Comparison of ENCODE assay signal across 25 cellular contexts in the genomic region with DNA sequence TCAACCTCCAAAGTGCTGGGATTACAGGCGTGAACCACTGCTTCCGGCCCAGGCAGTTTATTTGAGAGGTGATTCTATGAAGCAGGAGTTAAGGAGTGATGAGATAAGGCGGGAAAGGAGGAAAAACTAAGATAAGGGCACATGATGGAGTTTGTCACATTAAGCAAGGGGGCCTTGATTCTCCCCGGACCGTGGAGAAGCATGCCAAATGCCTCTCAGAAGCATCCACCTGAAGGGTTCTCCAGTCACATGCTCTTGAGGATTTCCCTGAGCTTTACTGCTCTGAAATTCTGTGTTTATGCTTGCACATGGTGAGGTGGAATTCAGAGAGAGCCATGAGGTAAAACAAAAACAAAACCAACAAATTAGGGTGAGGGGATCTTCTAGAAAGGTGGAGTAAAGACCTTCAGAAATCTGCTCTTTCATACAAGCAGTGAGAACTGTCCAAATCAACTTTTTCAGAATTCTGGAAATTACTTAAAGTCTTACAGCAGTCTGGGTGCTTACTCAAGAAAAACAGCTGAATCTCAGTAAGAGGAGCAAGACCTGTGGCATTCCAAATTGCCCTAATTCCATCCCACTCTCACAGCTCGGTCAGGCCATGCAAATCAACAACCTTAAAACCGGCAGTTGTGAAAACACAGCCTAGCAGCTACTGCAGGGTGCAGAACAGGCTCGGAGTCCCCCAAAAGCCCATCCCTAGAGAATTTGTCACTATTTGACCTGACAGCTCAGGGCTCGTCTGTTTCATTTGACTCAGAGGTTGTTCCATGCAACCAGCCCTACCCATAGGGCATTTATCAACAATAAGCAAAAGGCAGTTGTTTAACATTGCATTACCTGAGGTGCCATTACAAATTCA.
DNase-seq lines count a peak whose midpoint lies in the region; ATAC-seq, FAIRE-seq and TF ChIP-seq lines count a peak whose summit lies in the region.
"Had no signal": no experiment of that assay in that cellular context is flagged by ENCODE, and none has a peak within 500 bp of the region (broad histone marks: within the 10 kb centered on the region; RNA-seq: fewer than 3 reads in every experiment).

No MANE protein-coding gene starts in this region.

- no peaks in the 10 kb centered on the region for H3K36me3 ChIP-seq in GM12878 (ENCODE audit: control insufficient read depth in 2 of 2, insufficient read depth in 2 of 2, low read length in 1 of 2)
- H3K36me3 ChIP-seq: BE2C, spleen, stomach had no signal

- H3K9ac ChIP-seq in GM12878 (ENCODE audit: control insufficient read depth, insufficient read depth, low read length): no peak overlapping the region

- no peak for TF ChIP-seq EP300 in GM12878 (IDR thresholded peaks at IDR 0.05; ENCODE audit: borderline replicate concordance in 1 of 2, control insufficient read depth in 1 of 2, low read depth in 2 of 2, low read length in 2 of 2)

- ATAC-seq in HG02678 (IDR thresholded peaks at IDR 0.05; ENCODE audit: unreplicated experiment): peak; percentile 30
- ATAC-seq in GM12878: peak; percentile 41
- ATAC-seq in HG02884 (IDR thresholded peaks at IDR 0.05; ENCODE audit: unreplicated experiment): no peak
- ATAC-seq: mucosa of descending colon, T-cell had no signal

- no peak for TF ChIP-seq CTCF in GM12878 (IDR thresholded peaks at IDR 0.05 in 2 of 3, conservative IDR thresholded peaks at IDR 0.05 in 1 of 3; ENCODE audit: control insufficient read depth in 2 of 3, extremely low read depth in 1 of 3, insufficient read depth in 1 of 3, low read depth in 3 of 3, low read length in 3 of 3)

- POLR2A ChIA-PET in activated CD4-positive, alpha-beta T cell treated with anti-CD3 and anti-CD28 coated beads, Interleukin-2, amount 10 ng/mL, durations not matched to agents 7 days and 5 days (lab: Charles Lee): interaction anchor here (0.6 kb wide), 1 partner anchor 1105 kb away, joined by 3 read pairs; no protein-coding TSS in a partner anchor
- POLR2A ChIA-PET in GM12878 (lab: Charles Lee): no interaction called here

- BruUV-seq in GM12878 (replicated peaks; lab: Mats Ljungman, UMichigan): no TSS peak

- peaks cover 37% of the 10 kb centered on the region for H3K4me1 Mint-ChIP-seq in activated CD4-positive, alpha-beta T cell treated with anti-CD3 and anti-CD28 coated beads, Interleukin-2, amount 10 ng/mL, durations not matched to agents 7 days and 5 days

- H3K9me3 Mint-ChIP-seq in activated CD4-positive, alpha-beta T cell treated with anti-CD3 and anti-CD28 coated beads, Interleukin-2, amount 10 ng/mL, durations not matched to agents 7 days and 5 days: peaks cover 12% of the 10 kb centered on the region

- SMC1A ChIA-PET in GM12878 (lab: Charles Lee; ENCODE audit: uncharacterized antibody, unreplicated experiment): interaction anchor here (0.8 to 1.8 kb wide), 2 partner anchors 16 to 74 kb away, joined by 3 to 4 read pairs; no protein-coding TSS in a partner anchor

- WGBS in GM12878 (ENCODE audit: insufficient coverage, insufficient replicate concordance, low lambda C conversion rate, missing lambda C conversion rate): 37% methylated on average over 9 of the region's 9 CpGs

- no peak overlapping the region for H3K4me3 Mint-ChIP-seq in activated CD4-positive, alpha-beta T cell treated with anti-CD3 and anti-CD28 coated beads, Interleukin-2, amount 10 ng/mL, durations not matched to agents 7 days and 5 days
- H3K4me3 Mint-ChIP-seq: immature natural killer cell, T-cell had no signal

- H3K27ac ChIP-seq in GM12878 (ENCODE audit: control insufficient read depth, insufficient read depth) (no peak overlapping the region), temporal lobe (ENCODE audit: low read depth, low read length) (peak overlapping the region; percentile 14)
- H3K27ac ChIP-seq: stomach had no signal

- no peaks in the 10 kb centered on the region for H3K27me3 ChIP-seq in GM12878 (replicated peaks in 1 of 2; ENCODE audit: control insufficient read depth in 2 of 2, insufficient read depth in 2 of 2, low read length in 1 of 2)
- H3K27me3 ChIP-seq: BE2C, spleen, stomach had no signal

- peaks cover 4% of the 10 kb centered on the region; the same call in 2 of the 3 replicates for H3K9me3 ChIP-seq in GM12878 (replicated peaks; ENCODE audit: control insufficient read depth, insufficient read depth, low read length)
- H3K9me3 ChIP-seq: BE2C, mucosa of descending colon, stomach had no signal

- RAD21 ChIA-PET in GM12878 (lab: Charles Lee; ENCODE audit: unreplicated experiment): no interaction called here

- no peaks in the 10 kb centered on the region for H4K20me1 ChIP-seq in GM12878 (ENCODE audit: control insufficient read depth, insufficient read depth)

- H2AFZ ChIP-seq in GM12878 (ENCODE audit: control insufficient read depth, low read depth, low read length): no peak overlapping the region

- FAIRE-seq in GM12878 (lab: Jason Lieb, UNC) (peak; percentile 92), H54 (lab: Jason Lieb, UNC) (no peak)
- FAIRE-seq: TTC549 had no signal

- peaks cover 19% of the 10 kb centered on the region for H3K36me3 Mint-ChIP-seq in activated CD4-positive, alpha-beta T cell treated with anti-CD3 and anti-CD28 coated beads, Interleukin-2, amount 10 ng/mL, durations not matched to agents 7 days and 5 days (ENCODE audit: low read depth)
- H3K36me3 Mint-ChIP-seq: immature natural killer cell had no signal

- no peaks in the 10 kb centered on the region for H3K27me3 Mint-ChIP-seq in activated CD4-positive, alpha-beta T cell treated with anti-CD3 and anti-CD28 coated beads, Interleukin-2, amount 10 ng/mL, durations not matched to agents 7 days and 5 days
- H3K27me3 Mint-ChIP-seq: T-cell had no signal

- intact Hi-C loops in GM12878 (cut with micrococcal nuclease; ENCODE audit: unreplicated experiment): no loop called here

- no peaks in the 10 kb centered on the region for H3K79me2 ChIP-seq in GM12878 (ENCODE audit: control insufficient read depth, insufficient read depth, low read length)

- H3K4me3 ChIP-seq in GM12878: no peak overlapping the region
- H3K4me3 ChIP-seq: mucosa of descending colon, spleen, stomach had no signal

- CTCF ChIA-PET in activated CD4-positive, alpha-beta T cell treated with anti-CD3 and anti-CD28 coated beads, Interleukin-2, amount 10 ng/mL, durations not matched to agents 7 days and 5 days (lab: Charles Lee): interaction anchor here (1.0 to 1.5 kb wide), 3 partner anchors 11 to 17 kb away, joined by 3 to 10 read pairs (median 4); no protein-coding TSS in a partner anchor
- CTCF ChIA-PET in GM12878 (lab: Yijun Ruan, JAX): interaction anchor here (2.1 kb wide), 1 partner anchor 17 kb away, joined by 4 read pairs; no protein-coding TSS in a partner anchor

- TF ChIP-seq RAD21 in GM12878 (IDR thresholded peaks at IDR 0.05; ENCODE audit: insufficient read depth, low read depth, low read length): no peak

- H3K27ac Mint-ChIP-seq in activated CD4-positive, alpha-beta T cell treated with anti-CD3 and anti-CD28 coated beads, Interleukin-2, amount 10 ng/mL, durations not matched to agents 7 days and 5 days: peak overlapping the region; percentile 43
- H3K27ac Mint-ChIP-seq: immature natural killer cell had no signal

- H3K4me1 ChIP-seq in GM12878 (ENCODE audit: control insufficient read depth, insufficient read depth, low read length): peaks cover 20% of the 10 kb centered on the region
- H3K4me1 ChIP-seq: BE2C, stomach had no signal

- in situ Hi-C loops in GM12878 (cut with MboI): no loop called here

- TF ChIP-seq POLR2A in GM12878 (IDR thresholded peaks at IDR 0.05; ENCODE audit: low read depth, low read length) (no peak), H54 (IDR thresholded peaks at IDR 0.05; ENCODE audit: low read depth, low read length) (no peak)

- DNase-seq in activated CD4-positive, alpha-beta T cell treated with anti-CD3 and anti-CD28 coated beads, Interleukin-2, amount 10 ng/mL, durations not matched to agents 7 days and 5 days: no peak
- no peak for DNase-seq in activated CD4-positive, alpha-beta T cell treated with anti-CD3 and anti-CD28 coated beads for 4 hours
- DNase-seq in GM12878 (ENCODE audit: low read depth, low spot score) (no peak), H54 (ENCODE audit: insufficient read length, low spot score) (no peak), inferior parietal cortex (ENCODE audit: extremely low spot score) (no peak)
- DNase-seq: activated CD4-positive, alpha-beta T cell treated with anti-CD3 and anti-CD28 coated beads, Interleukin-2, amount 50 U/mL, for 1 hour; activated effector memory CD4-positive, alpha-beta T cell treated with anti-CD3 and anti-CD28 coated beads, Interleukin-2, amount 50 U/mL, for 16 hours; amniotic stem cell; BE2C; COR-L47; HCEC 1CT; immature natural killer cell; mucosa of descending colon; NCI-H1694; NCI-H748 treated with DMSO at 0.1 percent for 48 hours; OCI-M1; Right ventricle myocardium superior; spleen; stimulated activated CD4-positive, alpha-beta T cell treated with anti-CD3 and anti-CD28 coated beads, Interleukin-4, amount 100 ng/mL, for 4 hours; stomach; T-cell had no signal

- H3K4me2 ChIP-seq in GM12878 (ENCODE audit: control insufficient read depth, insufficient read depth): peak overlapping the region; percentile 77

TF ChIP-seq in GM12878, 131 proteins besides CTCF, POLR2A, EP300 and RAD21 (continues in another document):
- no peak for TF ChIP-seq LARP7 (IDR thresholded peaks at IDR 0.05)
- TF ChIP-seq, protein P1, sequence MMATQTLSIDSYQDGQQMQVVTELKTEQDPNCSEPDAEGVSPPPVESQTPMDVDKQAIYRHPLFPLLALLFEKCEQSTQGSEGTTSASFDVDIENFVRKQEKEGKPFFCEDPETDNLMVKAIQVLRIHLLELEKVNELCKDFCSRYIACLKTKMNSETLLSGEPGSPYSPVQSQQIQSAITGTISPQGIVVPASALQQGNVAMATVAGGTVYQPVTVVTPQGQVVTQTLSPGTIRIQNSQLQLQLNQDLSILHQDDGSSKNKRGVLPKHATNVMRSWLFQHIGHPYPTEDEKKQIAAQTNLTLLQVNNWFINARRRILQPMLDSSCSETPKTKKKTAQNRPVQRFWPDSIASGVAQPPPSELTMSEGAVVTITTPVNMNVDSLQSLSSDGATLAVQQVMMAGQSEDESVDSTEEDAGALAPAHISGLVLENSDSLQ (IDR thresholded peaks at IDR 0.05): no peak
- TF ChIP-seq EED (IDR thresholded peaks at IDR 0.05; ENCODE audit: low read depth): no peak
